Comparison of ENCODE assay signal across 23 cellular contexts in genomic region chr7:7746419-7746818, GRCh38. TPM values are rescaled to one million over a fixed set of nuclear protein-coding genes. Genes with fewer than 3 reads are reported as not detected.
DNase-seq lines count a peak whose midpoint lies in the region; ATAC-seq, FAIRE-seq and TF ChIP-seq lines count a peak whose summit lies in the region.
"Had no signal": no experiment of that assay in that cellular context is flagged by ENCODE, and none has a peak within 500 bp of the region (broad histone marks: within the 10 kb centered on the region; RNA-seq: fewer than 3 reads in every experiment).

No MANE protein-coding gene starts in this region.

- no peaks in the 10 kb centered on the region for H3K79me2 ChIP-seq in hepatocyte

- intact Hi-C loops in Panc1 (cut with micrococcal nuclease; ENCODE audit: unreplicated experiment): no loop called here

- H3K27ac ChIP-seq in Panc1 (ENCODE audit: low read length): peak overlapping the region; percentile 52; the same call in 1 of the 2 replicates
- no peak overlapping the region for H3K27ac ChIP-seq in small intestine (ENCODE audit: low read depth in 1 of 2, low read length in 1 of 2)
- no peak overlapping the region for H3K27ac ChIP-seq in hepatocyte
- H3K27ac ChIP-seq: A549, C4-2B, coronary artery, thyroid gland had no signal

- in situ Hi-C loops in Panc1 (cut with HindIII; ENCODE audit: low pct_unique_long_range_greater_than_20kb, low sequenced_read_pairs): no loop called here

- WGBS in small intestine, 3 donors: 12 to 66% (median 29%) methylated on average over 4 of the region's 4 CpGs
- WGBS in hepatocyte (ENCODE audit: low lambda C conversion rate, missing lambda C conversion rate): 29% methylated on average over 4 of the region's 4 CpGs

- H2AFZ ChIP-seq in hepatocyte: no peak overlapping the region
- H2AFZ ChIP-seq: GM23338 had no signal

- TF ChIP-seq CTCF in Panc1 (IDR thresholded peaks at IDR 0.05) (no peak), hepatocyte (IDR thresholded peaks at IDR 0.05; ENCODE audit: poor library complexity) (no peak)

- ATAC-seq in Panc1: no peak
- no peak for ATAC-seq in GM18909 (IDR thresholded peaks at IDR 0.05; ENCODE audit: poor library complexity, unreplicated experiment)
- no peak for ATAC-seq in GM21619 (IDR thresholded peaks at IDR 0.05; ENCODE audit: unreplicated experiment)
- ATAC-seq: A549; activated CD8-positive, alpha-beta T cell treated with anti-CD3 and anti-CD28 coated beads, Interleukin-2, amount 10 ng/mL, durations not matched to agents 7 days and 5 days; activated naive CD4-positive, alpha-beta T cell treated with anti-CD3 and anti-CD28 coated beads, Interleukin-2, amount 50 U/mL, for 72 hours; GM23338; T-helper 17 cell had no signal

- POLR2A ChIA-PET in Panc1 (lab: Charles Lee): no interaction called here

- H3K4me3 ChIP-seq in Panc1 (ENCODE audit: low read depth in 2 of 2, low read length in 2 of 2) (no peak overlapping the region), small intestine (ENCODE audit: low read depth in 1 of 2, low read length in 2 of 2) (no peak overlapping the region), hepatocyte (no peak overlapping the region)
- H3K4me3 ChIP-seq: A549, coronary artery, GM23338, thyroid gland had no signal

- FAIRE-seq in small intestine (lab: Jason Lieb, UNC): no peak
- FAIRE-seq: A549, GM18507 had no signal

- H3K36me3 ChIP-seq in Panc1 (ENCODE audit: control insufficient read depth, insufficient read depth, low read length) (no peaks in the 10 kb centered on the region), small intestine (ENCODE audit: control insufficient read depth in 2 of 2, insufficient read depth in 2 of 2, low read length in 2 of 2) (no peaks in the 10 kb centered on the region), hepatocyte (replicated peaks; ENCODE audit: insufficient read depth, low read depth) (no peaks in the 10 kb centered on the region)
- H3K36me3 ChIP-seq: thyroid gland had no signal

- H3K27me3 ChIP-seq in Panc1 (ENCODE audit: control insufficient read depth, insufficient read depth, low read length) (no peaks in the 10 kb centered on the region), small intestine (ENCODE audit: control insufficient read depth in 2 of 2, insufficient read depth in 2 of 2, low read length in 2 of 2) (no peaks in the 10 kb centered on the region), hepatocyte (no peaks in the 10 kb centered on the region)
- H3K27me3 ChIP-seq: thyroid gland had no signal

- H3K9me2 ChIP-seq in hepatocyte (replicated peaks; ENCODE audit: insufficient read depth): no peaks in the 10 kb centered on the region

- no TSS peak for BruUV-seq in Panc1 (replicated peaks; lab: Mats Ljungman, UMichigan)

- H4K20me1 ChIP-seq in hepatocyte (ENCODE audit: insufficient read depth, poor library complexity, severe bottlenecking): no peaks in the 10 kb centered on the region

- DNase-seq in NCI-H1694 (lab: John Stamatoyannopoulos, UW) (peak; percentile 17), NCI-H1694 treated with DMSO at 0.1 percent for 48 hours (lab: John Stamatoyannopoulos, UW) (no peak), NCI-H1436 (lab: John Stamatoyannopoulos, UW) (peak; percentile 58), Panc1 (ENCODE audit: low read depth, low spot score) (no peak), small intestine (peak; percentile 21), hepatocyte (ENCODE audit: low spot score) (no peak)
- DNase-seq: activated CD8-positive, alpha-beta T cell treated with anti-CD3 and anti-CD28 coated beads, Interleukin-2, amount 10 ng/mL, durations not matched to agents 7 days and 5 days; activated T-cell treated with anti-CD3 and anti-CD28 coated beads, Interleukin-2, amount 50 U/mL, for 48 hours; DND-41; NCI-H226; retina; SHP77 treated with DMSO at 0.1 percent for 48 hours; stimulated activated naive CD4-positive, alpha-beta T cell; T-helper 17 cell; thyroid gland had no signal

- H3K4me1 ChIP-seq in Panc1 (ENCODE audit: control insufficient read depth, insufficient read depth, low read length) (peaks cover 14% of the 10 kb centered on the region; the same call in 1 of the 2 replicates), small intestine (ENCODE audit: control insufficient read depth in 2 of 2, insufficient read depth in 1 of 2, low read depth in 1 of 2, low read length in 1 of 2) (peaks cover 0 to 5% of the 10 kb centered on the region in 2 donors), hepatocyte (ENCODE audit: insufficient read depth) (peaks cover 8% of the 10 kb centered on the region)
- H3K4me1 ChIP-seq: A549 had no signal

- H3K9me3 ChIP-seq in Panc1 (ENCODE audit: control insufficient read depth, insufficient read depth, low read depth, low read length) (no peaks in the 10 kb centered on the region), small intestine (ENCODE audit: control insufficient read depth, low read depth) (no peaks in the 10 kb centered on the region), hepatocyte (ENCODE audit: low read depth) (no peaks in the 10 kb centered on the region)
- H3K9me3 ChIP-seq: A549, thyroid gland had no signal

- no peak overlapping the region for H3K4me2 ChIP-seq in hepatocyte
- H3K4me2 ChIP-seq: A549, GM23338 had no signal

- CTCF ChIA-PET in Panc1 (lab: Charles Lee): no interaction called here

RNA-seq across cellular contexts. Expression of gene RPA3, which starts 28.0 kb away (rescaled TPM):
- total RNA-seq in Panc1 (2021; ENCODE audit: unreplicated experiment) (93.5 TPM), hepatocyte (17.3 and 20.9 TPM in 2 replicates)
- 49.1 TPM for polyA plus RNA-seq in Panc1 (2012; ENCODE audit: insufficient read length)
- polyA plus RNA-seq in small intestine (10 to 100 TPM; 30.0 to 37.2 (median 36.0) TPM), hepatocyte (38.2 and 46.0 TPM in 2 replicates)

Comparison
In these comparisons a context has a peak if more than half of its experiments do, and no peak if none do; other contexts are left out.
1. DNase-seq: peak in NCI-H1694 (single experiment), NCI-H1436 (single experiment) and small intestine (single experiment); none in NCI-H1694 treated with DMSO at 0.1 percent for 48 hours (single experiment), Panc1 (single experiment) and hepatocyte (single experiment).